In the genomic region with DNA sequence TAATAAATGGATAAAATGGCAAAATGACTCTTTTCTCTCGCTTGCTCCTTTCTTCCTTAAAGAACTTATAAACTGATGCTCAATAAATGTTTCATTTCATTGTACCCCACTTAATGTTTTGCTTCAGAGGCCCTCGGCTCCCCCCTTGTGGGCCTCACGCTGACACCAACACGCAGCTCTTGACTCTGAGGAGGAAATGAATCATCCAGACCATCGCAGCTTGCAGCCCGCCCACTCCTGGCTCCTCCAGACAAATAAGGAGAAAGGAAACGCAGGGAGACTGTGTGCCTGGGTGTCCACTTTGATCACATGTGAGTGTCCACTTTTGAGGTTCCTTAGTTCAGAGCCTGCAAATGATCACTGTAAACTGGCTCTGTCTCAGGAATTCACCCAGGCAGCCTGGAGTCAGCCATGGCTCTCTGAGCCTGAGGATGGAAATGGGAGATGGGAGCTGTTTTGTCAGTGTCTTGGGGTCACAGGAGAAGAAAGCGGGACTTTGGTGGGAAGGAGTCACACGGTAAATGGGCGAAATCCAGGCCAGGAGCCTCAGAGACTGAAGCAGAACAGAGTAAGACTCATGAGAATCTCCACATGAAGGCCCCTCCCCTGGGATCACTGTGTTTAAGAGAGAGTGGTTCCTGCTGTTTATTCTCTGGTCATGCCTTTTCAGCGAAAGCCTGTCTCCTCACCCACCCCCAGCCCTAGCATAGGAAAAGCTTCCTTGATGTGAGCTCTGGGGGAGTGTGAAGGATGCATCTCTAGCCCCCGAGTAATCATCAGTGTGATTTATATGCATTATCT, we compare ENCODE assay signal across 8 cellular contexts.
DNase-seq lines count a peak whose midpoint lies in the region; ATAC-seq lines count a peak whose summit lies in the region.

No MANE protein-coding gene starts in this region.

- DNase-seq in AG08396 (ENCODE audit: low spot score) (peak; percentile 92), SW 1271 (lab: John Stamatoyannopoulos, UW) (peak; percentile 96 to 98), brain pericyte (ENCODE audit: low read depth, low spot score) (peak; percentile 89), islet precursor cell (peak; percentile 88)
- DNase-seq in stimulated activated CD4-positive, alpha-beta T cell treated with anti-CD3 and anti-CD28 coated beads, Interleukin-1b, Interleukin-23, amount 100 ng/mL, for 24 hours (ENCODE audit: low read depth in 4 of 4, low spot score in 1 of 4), result peak; percentile 4 to 62 (median 27)
- no peak for DNase-seq in central memory CD4-positive, alpha-beta T cell

- ATAC-seq in GM19043 (IDR thresholded peaks at IDR 0.05; ENCODE audit: low read depth, unreplicated experiment) (peak; percentile 95), HG03196 (IDR thresholded peaks at IDR 0.05; ENCODE audit: unreplicated experiment) (peak; percentile 94)
